8 cellular contexts compared by ENCODE assay signal in the genomic region with DNA sequence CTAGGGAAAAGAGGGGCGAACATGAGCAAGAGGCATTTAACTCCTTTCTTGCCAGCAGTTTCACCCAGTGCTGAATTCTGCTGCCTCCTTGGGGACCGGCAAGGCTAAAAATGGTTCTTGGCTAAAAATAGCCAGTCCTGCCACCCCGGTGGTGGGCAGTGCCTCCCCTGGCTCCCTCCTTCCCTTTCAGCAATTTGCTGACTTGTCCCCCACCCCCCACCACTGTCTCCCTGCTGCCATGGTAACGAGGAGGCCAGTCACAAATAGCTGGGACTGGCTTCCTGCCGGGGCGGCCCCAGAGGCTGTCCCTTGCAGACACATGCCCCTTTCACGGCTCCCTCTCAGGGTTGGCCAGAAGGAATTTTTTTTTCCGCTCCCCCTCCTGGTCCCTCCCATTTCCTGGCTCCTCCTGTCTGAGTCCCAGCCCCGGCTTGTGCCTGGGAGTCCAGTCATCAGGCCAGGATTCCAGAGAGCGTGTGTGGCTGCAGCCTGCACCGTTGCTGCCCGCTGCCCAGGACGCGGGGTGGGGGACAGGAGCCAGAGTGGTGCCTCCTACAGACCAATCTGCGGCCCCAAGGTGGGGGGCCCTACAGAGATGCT.
DNase-seq lines count a peak whose midpoint lies in the region; TF ChIP-seq lines count a peak whose summit lies in the region.

No MANE protein-coding gene starts in this region.

- H4K20me1 ChIP-seq in H9 (ENCODE audit: control insufficient read depth, insufficient read depth, insufficient read length), result no peaks in the 10 kb centered on the region

- no peaks in the 10 kb centered on the region for H3K27me3 Mint-ChIP-seq in H9 (ENCODE audit: low read depth)

- no peaks in the 10 kb centered on the region for H3K9me3 Mint-ChIP-seq in H9

- no peak overlapping the region for H3K56ac ChIP-seq in H9 (ENCODE audit: insufficient read length, low read depth, low read length)

- no peak overlapping the region for H3K4ac ChIP-seq in H9 (ENCODE audit: low read depth, low read length)

- no peak overlapping the region for H4K91ac ChIP-seq in H9 (ENCODE audit: insufficient read length, low read depth, low read length)

- no peak overlapping the region for H2BK120ac ChIP-seq in H9 (ENCODE audit: low read depth, low read length, poor library complexity, severe bottlenecking)

- H3T11ph ChIP-seq in H9 (ENCODE audit: low read length), result no peak overlapping the region

- H2BK12ac ChIP-seq in H9 (ENCODE audit: insufficient read length, low read depth, low read length), result no peak overlapping the region

- H3K23ac ChIP-seq in H9 (ENCODE audit: insufficient read length, low read depth, low read length), result no peak overlapping the region

- H3K4me1 Mint-ChIP-seq in H9, result peaks cover 28 to 39% of the 10 kb centered on the region in 2 experiments

- peak overlapping the region; percentile 60 for H3K9ac ChIP-seq in H9 (ENCODE audit: extremely low read depth, insufficient read length, low read length)
- H3K9ac ChIP-seq in rectal smooth muscle tissue (ENCODE audit: low read length), result no peak overlapping the region

- H3K27ac ChIP-seq in H9 (ENCODE audit: insufficient read length, low read depth, low read length) (no peak overlapping the region), rectal smooth muscle tissue (ENCODE audit: low read depth, low read length) (peak overlapping the region; percentile 77)

- peak overlapping the region in 2 of 3 experiments; percentile 79 to 91; a peak in 4 of 7 replicates for H3K27ac Mint-ChIP-seq in H9

- H4K8ac ChIP-seq in H9 (replicated peaks; ENCODE audit: insufficient read length, low read depth, low read length), result no peak overlapping the region

- H3K36me3 ChIP-seq in GM06990 (ENCODE audit: control insufficient read depth, insufficient read depth, low read length), result peaks cover 35% of the 10 kb centered on the region
- H3K36me3 ChIP-seq in rectal smooth muscle tissue (ENCODE audit: control insufficient read depth, insufficient read depth, low read length), result peaks cover 19% of the 10 kb centered on the region

- H3K79me1 ChIP-seq in H9 (ENCODE audit: insufficient read depth, low read depth, low read length, poor library complexity, severe bottlenecking), result no peaks in the 10 kb centered on the region

- peaks cover 11% of the 10 kb centered on the region for H3K23me2 ChIP-seq in H9 (ENCODE audit: insufficient read length, low read depth, low read length, poor library complexity, severe bottlenecking)

- no peak overlapping the region for H2BK15ac ChIP-seq in H9 (ENCODE audit: low read depth, low read length)

- H2AK5ac ChIP-seq in H9 (ENCODE audit: insufficient read length, low read length), result no peak overlapping the region

- H3K27me3 ChIP-seq in GM06990 (replicated peaks; ENCODE audit: control insufficient read depth, insufficient read depth, low read length) (no peaks in the 10 kb centered on the region), H9 (ENCODE audit: insufficient read depth, low read length) (no peaks in the 10 kb centered on the region), rectal smooth muscle tissue (ENCODE audit: control insufficient read depth, insufficient read depth, low read length) (no peaks in the 10 kb centered on the region)

- peaks cover 3% of the 10 kb centered on the region; the same call in 1 of the 2 replicates for H3K79me2 ChIP-seq in H9 (ENCODE audit: insufficient read depth, low read length)

- H3K9me3 ChIP-seq in H9 (ENCODE audit: control insufficient read depth, low read depth, low read length), result no peaks in the 10 kb centered on the region

- no peak for TF ChIP-seq CTCF in GM06990 (IDR thresholded peaks at IDR 0.05; ENCODE audit: insufficient read depth, low read length, poor library complexity, severe bottlenecking)
- TF ChIP-seq CTCF in H9 (conservative IDR thresholded peaks at IDR 0.05), result no peak

- DNase-seq in GM06990 (ENCODE audit: extremely low read depth, insufficient read length), result peak; percentile 56
- DNase-seq in H9, result peak; percentile 99
- DNase-seq in NCI-H2227 treated with DMSO at 0.1 percent for 48 hours (lab: John Stamatoyannopoulos, UW), result peak; percentile 85
- peak; percentile 82 for DNase-seq in brain pericyte (ENCODE audit: low read depth, low spot score)
- DNase-seq in iPS DF 4.7 (ENCODE audit: extremely low read depth, low spot score), result peak; percentile 93
- no peak for DNase-seq in NCI-H1930 (lab: John Stamatoyannopoulos, UW)
- no peak for DNase-seq in stimulated activated CD4-positive, alpha-beta T cell treated with anti-CD3 and anti-CD28 coated beads, Interleukin-1b, Interleukin-23, amount 100 ng/mL, for 48 hours

- peak overlapping the region; percentile 66 for H3K18ac ChIP-seq in H9 (ENCODE audit: insufficient read length, low read depth, low read length)

- H2BK5ac ChIP-seq in H9 (ENCODE audit: insufficient read length, low read length), result no peak overlapping the region

- H2AFZ ChIP-seq in H9 (ENCODE audit: low read length), result no peak overlapping the region

- H3K4me3 Mint-ChIP-seq in H9, result peak overlapping the region; percentile 72 to 88

- H3K4me3 ChIP-seq in GM06990 (replicated peaks; ENCODE audit: low read depth, low read length) (no peak overlapping the region), rectal smooth muscle tissue (ENCODE audit: low read length) (peak overlapping the region; percentile 59)

- H3K36me3 Mint-ChIP-seq in H9 (ENCODE audit: insufficient read depth in 1 of 3, low read depth in 3 of 3), result peaks cover 17 to 27% (median 23%) of the 10 kb centered on the region in 3 experiments; a peak in 6 of 7 replicates

- no peak overlapping the region for H4K5ac ChIP-seq in H9 (ENCODE audit: insufficient read length, low read depth, low read length)

- peak overlapping the region; percentile 74 for H3K14ac ChIP-seq in H9 (ENCODE audit: insufficient read depth, low read length)

- peak overlapping the region; percentile 70 for H3K4me2 ChIP-seq in H9 (ENCODE audit: insufficient read depth, insufficient read length, low read length)

- WGBS in H9 (ENCODE audit: extremely low coverage, insufficient read length, low lambda C conversion rate), result no CpG with 5 or more reads among the region's 15 CpGs

- H3K4me1 ChIP-seq in H9 (ENCODE audit: insufficient read depth, low read length), result peaks cover 3% of the 10 kb centered on the region
- peaks cover 10% of the 10 kb centered on the region for H3K4me1 ChIP-seq in rectal smooth muscle tissue (ENCODE audit: control insufficient read depth, insufficient read depth, low read length)

- H2BK20ac ChIP-seq in H9 (ENCODE audit: low read depth, low read length, poor library complexity, severe bottlenecking), result no peak overlapping the region

Comparison
In these comparisons a context has a peak if more than half of its experiments do, and no peak if none do; other contexts are left out.
1. DNase-seq: peak in GM06990 (single experiment), H9 (single experiment), NCI-H2227 treated with DMSO at 0.1 percent for 48 hours (single experiment), brain pericyte (single experiment) and iPS DF 4.7 (single experiment); none in NCI-H1930 (0 of 2) and stimulated activated CD4-positive, alpha-beta T cell treated with anti-CD3 and anti-CD28 coated beads, Interleukin-1b, Interleukin-23, amount 100 ng/mL, for 48 hours (single experiment).